In the genomic region with DNA sequence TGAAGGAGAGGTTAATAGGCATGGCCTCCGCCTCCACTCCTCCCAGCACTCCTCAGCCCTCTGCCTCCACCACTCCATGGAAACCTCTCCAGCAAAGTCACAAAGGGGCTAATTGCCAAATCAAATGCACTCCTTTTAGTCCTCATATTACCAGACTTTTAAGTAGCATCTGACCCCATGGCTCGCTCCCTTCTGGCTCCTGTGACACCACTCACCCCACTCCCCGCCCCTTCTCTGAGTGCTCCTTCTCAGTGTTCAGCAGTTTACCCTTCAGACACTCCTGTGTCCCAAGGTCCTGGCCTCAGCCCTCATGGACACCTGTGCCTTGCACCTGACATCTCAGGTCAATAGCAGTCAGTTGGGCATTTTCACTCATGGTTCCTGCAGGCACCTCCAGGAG, we compare ENCODE assay signal across 22 cellular contexts.
"Had no signal": no experiment of that assay in that cellular context is flagged by ENCODE, and none has a peak within 500 bp of the region (broad histone marks: within the 10 kb centered on the region; RNA-seq: fewer than 3 reads in every experiment).

No MANE protein-coding gene starts in this region.

- H3K36me3 Mint-ChIP-seq: IgD-negative memory B cell, T-cell had no signal

- H3K9ac ChIP-seq: KMS-11, SK-N-SH had no signal

- H3K9me3 ChIP-seq: SK-N-SH had no signal

- DNase-seq: Kasumi-1, MM.1S, NCI-H1092 treated with DMSO at 0.1 percent for 48 hours, NCI-H1436, NCI-H187, NCI-H2029, NCI-H2081 treated with DMSO at 0.1 percent for 48 hours, NCI-H2171, NCI-H524, NCI-H526 treated with DMSO at 0.1 percent for 48 hours, NCI-H748 treated with DMSO at 0.1 percent for 48 hours, PC-3, SHP77, SK-N-SH, SW 1271, T-cell had no signal

- H3K27ac Mint-ChIP-seq: IgD-negative memory B cell, T-cell had no signal

- H3K4me3 ChIP-seq: K562 had no signal

- H3K9me3 Mint-ChIP-seq: IgD-negative memory B cell, T-cell had no signal

- H3K27ac ChIP-seq: HL-60, KMS-11, RWPE1 had no signal

- H3K4me3 Mint-ChIP-seq: IgD-negative memory B cell, T-cell had no signal

- H3K4me1 Mint-ChIP-seq: IgD-negative memory B cell, T-cell had no signal

- ATAC-seq: K562, Panc1, PC-3, T-cell had no signal
